1 cellular context compared by ENCODE assay signal in genomic region chr11:71204294-71204693, GRCh38.
TF ChIP-seq lines count a peak whose summit lies in the region.

No MANE protein-coding gene starts in this region.

TF ChIP-seq in H1, 55 proteins besides CTCF, POLR2A, EP300 and RAD21 (continued from another document):
- TF ChIP-seq ATF2 (IDR thresholded peaks at IDR 0.05; ENCODE audit: low read length) (no peak), RFX5 (IDR thresholded peaks at IDR 0.05; ENCODE audit: borderline replicate concordance, low read depth, low read length) (no peak)
